2 cellular contexts compared by ENCODE assay signal in the genomic region with DNA sequence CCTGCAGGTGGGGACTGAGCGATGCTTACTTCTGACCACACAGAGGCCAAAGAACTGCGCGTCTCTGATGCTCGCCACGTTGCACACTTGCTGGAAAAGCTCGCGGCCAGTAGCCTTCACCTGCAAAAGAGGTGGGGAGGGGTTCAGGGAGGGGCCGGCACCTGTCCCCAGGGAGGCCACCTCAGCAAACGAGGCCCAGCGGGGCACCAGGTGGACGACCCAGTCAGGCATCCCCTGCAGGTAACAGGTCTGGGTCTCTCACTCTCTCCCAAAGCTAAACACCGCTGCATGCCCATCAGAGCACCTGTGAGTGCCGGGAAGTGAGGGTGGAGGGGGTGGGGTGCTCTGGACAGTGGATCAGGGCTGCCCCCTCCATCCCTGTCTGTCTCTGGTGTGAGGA.
TF ChIP-seq lines count a peak whose summit lies in the region.

No MANE protein-coding gene starts in this region.

TF ChIP-seq in IMR-90, 13 proteins besides CTCF, POLR2A, EP300 and RAD21:
- TF ChIP-seq CHD1 (IDR thresholded peaks at IDR 0.05; ENCODE audit: low read depth, low read length) = no peak
- TF ChIP-seq, protein P1, sequence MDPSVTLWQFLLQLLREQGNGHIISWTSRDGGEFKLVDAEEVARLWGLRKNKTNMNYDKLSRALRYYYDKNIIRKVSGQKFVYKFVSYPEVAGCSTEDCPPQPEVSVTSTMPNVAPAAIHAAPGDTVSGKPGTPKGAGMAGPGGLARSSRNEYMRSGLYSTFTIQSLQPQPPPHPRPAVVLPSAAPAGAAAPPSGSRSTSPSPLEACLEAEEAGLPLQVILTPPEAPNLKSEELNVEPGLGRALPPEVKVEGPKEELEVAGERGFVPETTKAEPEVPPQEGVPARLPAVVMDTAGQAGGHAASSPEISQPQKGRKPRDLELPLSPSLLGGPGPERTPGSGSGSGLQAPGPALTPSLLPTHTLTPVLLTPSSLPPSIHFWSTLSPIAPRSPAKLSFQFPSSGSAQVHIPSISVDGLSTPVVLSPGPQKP (IDR thresholded peaks at IDR 0.05; ENCODE audit: borderline replicate concordance, low read depth, low read length) = no peak

TF ChIP-seq in H1, 55 proteins besides CTCF, POLR2A, EP300 and RAD21:
- TF ChIP-seq NANOG (IDR thresholded peaks at IDR 0.05; ENCODE audit: insufficient read depth, low read depth, low read length, poor library complexity, severe bottlenecking) (no peak), RFX5 (IDR thresholded peaks at IDR 0.05; ENCODE audit: borderline replicate concordance, low read depth, low read length) (no peak), SUZ12 (IDR thresholded peaks at IDR 0.05; ENCODE audit: low read length) (no peak), SP2 (IDR thresholded peaks at IDR 0.05; ENCODE audit: low read length) (no peak), CHD2 (IDR thresholded peaks at IDR 0.05; ENCODE audit: low read length) (no peak), PHF8 (conservative IDR thresholded peaks at IDR 0.05; ENCODE audit: low read depth, low read length) (no peak), CREB1 (IDR thresholded peaks at IDR 0.05) (no peak), JUND (IDR thresholded peaks at IDR 0.05; ENCODE audit: low read length) (no peak), CTBP2 (IDR thresholded peaks at IDR 0.05; ENCODE audit: borderline replicate concordance, insufficient read depth, insufficient read length, low read length) (no peak), CHD1 (IDR thresholded peaks at IDR 0.05; ENCODE audit: low read depth, low read length) (no peak), NRF1 (IDR thresholded peaks at IDR 0.05; ENCODE audit: low read depth, low read length) (no peak), MAFK (IDR thresholded peaks at IDR 0.05; ENCODE audit: low read depth, low read length) (no peak), BRCA1 (IDR thresholded peaks at IDR 0.05; ENCODE audit: low read depth, low read length) (no peak), RXRA (IDR thresholded peaks at IDR 0.05; ENCODE audit: insufficient read depth, low read depth, low read length) (no peak), HDAC6 (IDR thresholded peaks at IDR 0.05; ENCODE audit: low read depth, low read length) (no peak), JUN (IDR thresholded peaks at IDR 0.05; ENCODE audit: low read depth, low read length) (no peak)
- TF ChIP-seq, protein P2, sequence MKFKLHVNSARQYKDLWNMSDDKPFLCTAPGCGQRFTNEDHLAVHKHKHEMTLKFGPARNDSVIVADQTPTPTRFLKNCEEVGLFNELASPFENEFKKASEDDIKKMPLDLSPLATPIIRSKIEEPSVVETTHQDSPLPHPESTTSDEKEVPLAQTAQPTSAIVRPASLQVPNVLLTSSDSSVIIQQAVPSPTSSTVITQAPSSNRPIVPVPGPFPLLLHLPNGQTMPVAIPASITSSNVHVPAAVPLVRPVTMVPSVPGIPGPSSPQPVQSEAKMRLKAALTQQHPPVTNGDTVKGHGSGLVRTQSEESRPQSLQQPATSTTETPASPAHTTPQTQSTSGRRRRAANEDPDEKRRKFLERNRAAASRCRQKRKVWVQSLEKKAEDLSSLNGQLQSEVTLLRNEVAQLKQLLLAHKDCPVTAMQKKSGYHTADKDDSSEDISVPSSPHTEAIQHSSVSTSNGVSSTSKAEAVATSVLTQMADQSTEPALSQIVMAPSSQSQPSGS (IDR thresholded peaks at IDR 0.05; ENCODE audit: low read length) = no peak
- TF ChIP-seq, protein P3, sequence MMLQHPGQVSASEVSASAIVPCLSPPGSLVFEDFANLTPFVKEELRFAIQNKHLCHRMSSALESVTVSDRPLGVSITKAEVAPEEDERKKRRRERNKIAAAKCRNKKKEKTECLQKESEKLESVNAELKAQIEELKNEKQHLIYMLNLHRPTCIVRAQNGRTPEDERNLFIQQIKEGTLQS (IDR thresholded peaks at IDR 0.05; ENCODE audit: insufficient read depth, low read depth, low read length) = no peak
